Comparison of ENCODE assay signal across 8 cellular contexts in the genomic region with DNA sequence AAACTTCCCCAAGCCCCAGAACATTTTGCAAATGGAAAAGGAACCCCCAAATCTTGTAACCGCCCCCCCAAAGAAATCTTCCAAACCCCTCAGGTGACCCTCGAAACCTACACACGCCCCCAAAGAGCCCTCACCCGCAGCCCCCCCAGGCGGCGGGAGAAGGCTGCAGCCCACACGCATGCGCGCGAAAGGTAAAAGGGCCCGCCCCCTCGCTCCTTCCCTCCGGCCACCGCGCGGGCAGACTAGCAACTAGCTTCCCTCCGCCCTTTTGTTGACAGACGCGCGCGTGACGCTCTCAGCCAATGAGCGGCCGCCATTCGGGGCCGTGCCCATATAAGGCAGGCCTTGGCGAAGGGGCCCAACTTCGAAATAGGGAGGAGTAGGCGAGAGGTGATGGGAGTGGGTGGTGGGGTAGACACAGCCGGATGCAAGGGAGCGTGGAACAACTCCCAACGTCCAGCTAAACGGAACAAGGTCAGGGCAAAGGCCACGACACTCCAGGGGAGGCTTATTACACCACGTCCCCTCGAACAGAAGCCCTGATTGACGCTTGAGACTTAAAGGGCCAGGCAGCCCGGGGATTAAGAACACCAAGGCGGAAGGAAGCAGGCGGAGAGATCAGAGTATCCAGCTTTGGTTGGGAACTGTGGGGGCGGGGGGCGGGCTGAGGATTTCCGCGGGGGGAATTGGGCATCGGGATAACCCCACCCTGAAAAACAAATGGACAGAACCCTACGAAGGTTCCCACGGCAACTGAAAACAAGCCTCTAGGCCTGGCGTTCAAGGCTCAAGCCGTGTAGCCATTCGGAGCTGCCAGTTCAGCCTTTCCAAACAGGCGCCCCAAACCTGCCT. TPM values are rescaled to one million over a fixed set of nuclear protein-coding genes. Genes with fewer than 3 reads are reported as not detected.
DNase-seq lines count a peak whose midpoint lies in the region; ATAC-seq and TF ChIP-seq lines count a peak whose summit lies in the region.

No MANE protein-coding gene starts in this region.

- peak overlapping the region; percentile 91 for H3K4me2 ChIP-seq in IMR-90 (ENCODE audit: low read depth, low read length)
- H3K4me2 ChIP-seq in OCI-LY7 (ENCODE audit: low read length), result peak overlapping the region; percentile 91

- H3K9ac ChIP-seq in IMR-90 (ENCODE audit: low read depth, low read length), result peak overlapping the region; percentile 98

- intact Hi-C loops in IMR-90 (cut with micrococcal nuclease), result loop anchor here (1.0 kb wide), 1 partner anchor 53 kb away; no protein-coding TSS in a partner anchor
- intact Hi-C loops in OCI-LY7 (cut with micrococcal nuclease; ENCODE audit: unreplicated experiment), result no loop called here

- BruUV-seq in IMR-90 (replicated peaks; lab: Mats Ljungman, UMichigan) (no TSS peak), OCI-LY7 (replicated peaks; lab: Mats Ljungman, UMichigan) (no TSS peak)

- H2AK9ac ChIP-seq in IMR-90 (replicated peaks; ENCODE audit: low read depth, low read length, poor library complexity), result peak overlapping the region; percentile 98

- H3K79me2 ChIP-seq in OCI-LY7 (ENCODE audit: insufficient read depth, low read depth, low read length), result peaks cover 33% of the 10 kb centered on the region

- WGBS in IMR-90 (ENCODE audit: extremely low coverage in 2 of 2, insufficient read length in 1 of 2), 2 experiments, result 8% methylated on average over 8 of the region's 51 CpGs; no CpG with 5 or more reads in 1 of the 2 experiments

- H3K9me3 ChIP-seq in IMR-90 (ENCODE audit: control insufficient read depth, insufficient read depth, low read length) (no peaks in the 10 kb centered on the region), OCI-LY7 (ENCODE audit: low read length) (no peaks in the 10 kb centered on the region)

- H3K27ac ChIP-seq in IMR-90 (ENCODE audit: insufficient read depth, low read length) (peak overlapping the region; percentile 93), OCI-LY7 (ENCODE audit: low read depth, low read length, poor library complexity, severe bottlenecking) (peak overlapping the region; percentile 71)

- POLR2A ChIA-PET in IMR-90 (lab: Charles Lee; ENCODE audit: unreplicated experiment), result interaction anchor here (0.5 to 1.0 kb wide), 7 partner anchors 10 to 53 kb away, joined by 3 to 21 read pairs (median 4); partner anchors contain the start of genes FBXO46, SIX5 and SNRPD2
- POLR2A ChIA-PET in OCI-LY7 (lab: Charles Lee), result interaction anchor here (0.6 to 3.4 kb wide), 11 partner anchors 9 to 317 kb away, joined by 3 to 13 read pairs (median 4); partner anchors contain the start of genes FBXO46, MEIOSIN, QPCTL and SIX5

- H3K56ac ChIP-seq in IMR-90 (ENCODE audit: extremely low read depth, insufficient read depth, low read length), result peak overlapping the region; percentile 97

- peak overlapping the region; percentile 92 for H4K91ac ChIP-seq in IMR-90 (ENCODE audit: insufficient read depth, low read depth, low read length)

- peak overlapping the region; percentile 95; the same call in 1 of the 3 replicates for H2BK15ac ChIP-seq in IMR-90 (ENCODE audit: low read depth, low read length)

- H4K5ac ChIP-seq in IMR-90 (ENCODE audit: low read depth, low read length), result peak overlapping the region; percentile 84

- no peaks in the 10 kb centered on the region for H3K9me2 ChIP-seq in OCI-LY7 (ENCODE audit: insufficient read depth, low read length)

- peaks cover 13% of the 10 kb centered on the region for H3K36me3 ChIP-seq in IMR-90 (ENCODE audit: control insufficient read depth, insufficient read depth, low read length)
- peaks cover 21% of the 10 kb centered on the region for H3K36me3 ChIP-seq in OCI-LY7 (ENCODE audit: insufficient read depth, low read length)

- no peaks in the 10 kb centered on the region for H3K27me3 ChIP-seq in IMR-90 (ENCODE audit: control insufficient read depth, insufficient read depth, low read length)

- peaks cover 9% of the 10 kb centered on the region for H3K4me1 ChIP-seq in IMR-90 (ENCODE audit: control insufficient read depth, insufficient read depth, low read length)
- H3K4me1 ChIP-seq in OCI-LY7 (ENCODE audit: insufficient read depth, low read length, poor library complexity, severe bottlenecking), result peaks cover 29% of the 10 kb centered on the region

- peak; percentile 81 for TF ChIP-seq POLR2A in IMR-90 (IDR thresholded peaks at IDR 0.05; ENCODE audit: low read depth, low read length)

- peak overlapping the region; percentile 98 for H2AK5ac ChIP-seq in IMR-90 (ENCODE audit: low read depth, low read length)

- peak; percentile 100 for DNase-seq in DMS 273 (lab: John Stamatoyannopoulos, UW; ENCODE audit: unreplicated experiment)
- DNase-seq in IMR-90, result peak; percentile 97
- DNase-seq in OCI-LY7 (ENCODE audit: low spot score), result peak; percentile 99
- peak; percentile 95 for DNase-seq in activated T-cell treated with anti-CD3 and anti-CD28 coated beads for 4 hours
- peak; percentile 99 for DNase-seq in epidermal melanocyte (ENCODE audit: insufficient read length, low spot score)
- DNase-seq in midbrain (lab: John Stamatoyannopoulos, UW), result peak; percentile 100
- peak; percentile 98 to 99 for DNase-seq in stimulated activated CD8-positive, alpha-beta memory T cell treated with anti-CD3 and anti-CD28 coated beads, Interleukin-15, amount 100 ng/mL, for 48 hours (ENCODE audit: low read depth in 2 of 2)

- peak overlapping the region; percentile 97 for H3K4ac ChIP-seq in IMR-90 (ENCODE audit: low read depth, low read length)

- TF ChIP-seq RAD21 in IMR-90 (IDR thresholded peaks at IDR 0.05; ENCODE audit: low read length), result no peak

- CTCF ChIA-PET in IMR-90 (lab: Yijun Ruan, JAX), result interaction anchor here (0.6 to 2.0 kb wide), 3 partner anchors 18 to 25 kb away, joined by 3 to 10 read pairs (median 4); partner anchors contain the start of genes QPCTL and SNRPD2
- CTCF ChIA-PET in OCI-LY7 (lab: Charles Lee; ENCODE audit: unreplicated experiment), result no interaction called here

- H4K20me1 ChIP-seq in IMR-90 (ENCODE audit: insufficient read depth, low read length) (no peaks in the 10 kb centered on the region), OCI-LY7 (ENCODE audit: insufficient read depth, low read length) (no peaks in the 10 kb centered on the region)

- peak; percentile 88 for ATAC-seq in GM21528 (IDR thresholded peaks at IDR 0.05; ENCODE audit: low FRiP score, unreplicated experiment)
- peak; percentile 95 for ATAC-seq in IMR-90 (ENCODE audit: low read depth)

- dilution Hi-C loops in IMR-90 (cut with HindIII; ENCODE audit: low sequenced_read_pairs, unreplicated experiment), result no loop called here

- H3K79me1 ChIP-seq in IMR-90 (ENCODE audit: low read depth in 1 of 2, low read length in 2 of 2), result peaks cover 23 to 82% of the 10 kb centered on the region in 2 experiments

- peak overlapping the region; percentile 95 for H2AFZ ChIP-seq in IMR-90 (replicated peaks; ENCODE audit: low read length, poor library complexity)
- H2AFZ ChIP-seq in OCI-LY7 (ENCODE audit: low read length), result peak overlapping the region; percentile 47; the same call in 1 of the 2 replicates

- H2BK5ac ChIP-seq in IMR-90 (ENCODE audit: low read depth, low read length, poor library complexity, severe bottlenecking), result peak overlapping the region; percentile 91

- H3K23ac ChIP-seq in IMR-90 (ENCODE audit: low read depth, low read length), result peak overlapping the region; percentile 100

- TF ChIP-seq CTCF in IMR-90 (conservative IDR thresholded peaks at IDR 0.05; ENCODE audit: low read depth, low read length), result peak; percentile 29; the same call in 1 of the 2 replicates
- peak; percentile 55 for TF ChIP-seq CTCF in OCI-LY7 (conservative IDR thresholded peaks at IDR 0.05; ENCODE audit: low read length)

- in situ Hi-C loops in IMR-90 (cut with MboI; ENCODE audit: low sequenced_read_pairs), result no loop called here

- 0 out of 2 replicates have a peak, but pooled peaks cover 3% of the 10 kb centered on the region for H3K9me1 ChIP-seq in IMR-90 (ENCODE audit: insufficient read depth, low read length)

- peak overlapping the region; percentile 83 for H3K18ac ChIP-seq in IMR-90 (ENCODE audit: low read depth, low read length)

- peak overlapping the region; percentile 70; the same call in 1 of the 2 replicates for H2BK20ac ChIP-seq in IMR-90 (ENCODE audit: low read depth, low read length)

- peak overlapping the region; percentile 100 for H3K14ac ChIP-seq in IMR-90 (replicated peaks; ENCODE audit: low read depth, low read length)

- H2BK120ac ChIP-seq in IMR-90 (ENCODE audit: low read depth, low read length), result peak overlapping the region; percentile 91

- H4K8ac ChIP-seq in IMR-90 (ENCODE audit: low read depth in 2 of 2, low read length in 2 of 2), result peak overlapping the region; percentile 85 to 99

- H3K4me3 ChIP-seq in IMR-90 (ENCODE audit: insufficient read depth, low read depth, low read length) (peak overlapping the region; percentile 54), OCI-LY7 (ENCODE audit: low read depth, low read length, poor library complexity, severe bottlenecking) (peak overlapping the region; percentile 87)

RNA-seq across cellular contexts. Expression of gene FBXO46, which starts 13.3 kb away (rescaled TPM):
- total RNA-seq in IMR-90 (2012; rRNA removed), result 2.2 and 3.0 TPM in 2 replicates
- polyA plus RNA-seq in IMR-90 (2012; rRNA removed), result 6.8 and 7.0 TPM in 2 replicates
- 4.4 and 7.9 TPM in 2 replicates for polyA plus RNA-seq in IMR-90 (2012; cell fraction: cytosol; rRNA removed)
- 15.3 and 29.9 TPM in 2 replicates for polyA plus RNA-seq in IMR-90 (2012; cell fraction: nucleus; rRNA removed; ENCODE audit: low replicate concordance)
- 23.9 and 27.5 TPM in 2 replicates for total RNA-seq in OCI-LY7 (2014; rRNA removed; shearing (Covaris generic))
- 31.7 and 32.2 TPM in 2 replicates for total RNA-seq in OCI-LY7 (2022)

RNA-seq across cellular contexts. Expression of gene MEIOSIN, which starts 15.9 kb away (rescaled TPM):
- total RNA-seq in IMR-90 (2012; rRNA removed), result not detected in 2 replicates
- not detected in 2 replicates for polyA plus RNA-seq in IMR-90 (2012; rRNA removed)
- polyA plus RNA-seq in IMR-90 (2012; cell fraction: cytosol; rRNA removed), result not detected in 2 replicates
- polyA plus RNA-seq in IMR-90 (2012; cell fraction: nucleus; rRNA removed; ENCODE audit: low replicate concordance), result not detected in 2 replicates
- not detected in 2 replicates for total RNA-seq in OCI-LY7 (2014; rRNA removed; shearing (Covaris generic))
- not detected in 2 replicates for total RNA-seq in OCI-LY7 (2022)

RNA-seq across cellular contexts. Expression of gene QPCTL, which starts 24.9 kb away (rescaled TPM):
- total RNA-seq in IMR-90 (2012; rRNA removed) (6.6 and 7.8 TPM in 2 replicates), OCI-LY7 (2022) (25.1 and 26.3 TPM in 2 replicates)
- 11.5 and 12.1 TPM in 2 replicates for polyA plus RNA-seq in IMR-90 (2012; rRNA removed)
- polyA plus RNA-seq in IMR-90 (2012; cell fraction: cytosol; rRNA removed), result 7.4 and 10.5 TPM in 2 replicates
- 14.3 and 20.0 TPM in 2 replicates for polyA plus RNA-seq in IMR-90 (2012; cell fraction: nucleus; rRNA removed; ENCODE audit: low replicate concordance)
- 15.7 and 24.8 TPM in 2 replicates for total RNA-seq in OCI-LY7 (2014; rRNA removed; shearing (Covaris generic))

RNA-seq across cellular contexts. Expression of gene SNRPD2, which starts 25.6 kb away (rescaled TPM):
- total RNA-seq in IMR-90 (2012; rRNA removed), result 877 and 974 TPM in 2 replicates
- 587 and 623 TPM in 2 replicates for polyA plus RNA-seq in IMR-90 (2012; rRNA removed)
- 388 and 831 TPM in 2 replicates for polyA plus RNA-seq in IMR-90 (2012; cell fraction: cytosol; rRNA removed)
- 88.5 and 316 TPM in 2 replicates for polyA plus RNA-seq in IMR-90 (2012; cell fraction: nucleus; rRNA removed; ENCODE audit: low replicate concordance)
- 774 and 848 TPM in 2 replicates for total RNA-seq in OCI-LY7 (2014; rRNA removed; shearing (Covaris generic))
- total RNA-seq in OCI-LY7 (2022), result 518 and 523 TPM in 2 replicates

RNA-seq across cellular contexts. Expression of gene GIPR, which starts 49.3 kb away (rescaled TPM):
- total RNA-seq in IMR-90 (2012; rRNA removed), result 0.18 and 0.28 TPM in 2 replicates
- 0.63 and 1.2 TPM in 2 replicates for polyA plus RNA-seq in IMR-90 (2012; rRNA removed)
- polyA plus RNA-seq in IMR-90 (2012; cell fraction: cytosol; rRNA removed), result 0.35 and 0.55 TPM in 2 replicates
- polyA plus RNA-seq in IMR-90 (2012; cell fraction: nucleus; rRNA removed; ENCODE audit: low replicate concordance), result 13.9 and 14.7 TPM in 2 replicates
- 6.6 and 7.9 TPM in 2 replicates for total RNA-seq in OCI-LY7 (2014; rRNA removed; shearing (Covaris generic))
- total RNA-seq in OCI-LY7 (2022), result 23.3 and 24.6 TPM in 2 replicates

Comparison
In these comparisons a context has a peak if more than half of its experiments do, and no peak if none do; other contexts are left out.
1. Peak in every context shown above with its lines: DNase-seq, ATAC-seq, H3K4me3 ChIP-seq and H3K27ac ChIP-seq.